8 cellular contexts compared by ENCODE assay signal in genomic region chr2:27683390-27684071, GRCh38. TPM values are rescaled to one million over a fixed set of nuclear protein-coding genes. Genes with fewer than 3 reads are reported as not detected.
DNase-seq lines count a peak whose midpoint lies in the region; ATAC-seq and TF ChIP-seq lines count a peak whose summit lies in the region.

No MANE protein-coding gene starts in this region.

- ATAC-seq in HG02610 (IDR thresholded peaks at IDR 0.05; ENCODE audit: unreplicated experiment): peak; percentile 64
- peak; percentile 95 for ATAC-seq in T-helper 17 cell
- peak; percentile 85 to 95 for ATAC-seq in gastrocnemius medialis
- ATAC-seq in GM18870 (IDR thresholded peaks at IDR 0.05; ENCODE audit: unreplicated experiment): no peak

- intact Hi-C loops in gastrocnemius medialis (cut with DNase I; ENCODE audit: low total_unique reads): loop anchor here (2.0 to 10.0 kb wide), 2 partner anchors 769 to 1501 kb away; no protein-coding TSS in a partner anchor

- H3K4me1 ChIP-seq in gastrocnemius medialis: no peaks in the 10 kb centered on the region

- TF ChIP-seq POLR2A in gastrocnemius medialis (IDR thresholded peaks at IDR 0.05): no peak

- TF ChIP-seq CTCF in gastrocnemius medialis (IDR thresholded peaks at IDR 0.05 in 4 of 5, conservative IDR thresholded peaks at IDR 0.05 in 1 of 5): peak; percentile 88 to 97 (median 94)

- H3K9me3 ChIP-seq in T-helper 17 cell (ENCODE audit: control insufficient read depth, low read length, poor library complexity, severe bottlenecking) (no peaks in the 10 kb centered on the region), gastrocnemius medialis (no peaks in the 10 kb centered on the region)

- peak overlapping the region in 3 of 4 donors; percentile 32 to 42 (median 37) for H3K27ac ChIP-seq in gastrocnemius medialis

- peaks cover 6% of the 10 kb centered on the region for H3K36me3 Mint-ChIP-seq in T-helper 17 cell (ENCODE audit: low read depth)

- in situ Hi-C loops in gastrocnemius medialis (cut with MboI; ENCODE audit: low sequenced_read_pairs in 4 of 4): no loop called here

- no peak overlapping the region for H3K4me3 Mint-ChIP-seq in T-helper 17 cell

- H3K4me3 ChIP-seq in gastrocnemius medialis: no peak overlapping the region

- H3K27me3 ChIP-seq in gastrocnemius medialis: no peaks in the 10 kb centered on the region

- DNase-seq in EH (ENCODE audit: low read depth) (peak; percentile 88), NCI-H1930 (lab: John Stamatoyannopoulos, UW) (peak; percentile 69 to 87), T-helper 17 cell (peak; percentile 58 to 86 (median 59)), amniotic stem cell (lab: John Stamatoyannopoulos, UW) (peak; percentile 77), hepatic stellate cell (ENCODE audit: low spot score) (peak; percentile 27), gastrocnemius medialis (peak; percentile 55 to 67)

- H3K36me3 ChIP-seq in gastrocnemius medialis: peaks cover 0 to 43% of the 10 kb centered on the region in 2 donors

- H3K27me3 Mint-ChIP-seq in T-helper 17 cell: no peaks in the 10 kb centered on the region

- peak overlapping the region; percentile 53 for H3K27ac Mint-ChIP-seq in T-helper 17 cell

- H3K4me1 Mint-ChIP-seq in T-helper 17 cell: peaks cover 11% of the 10 kb centered on the region

RNA-seq across cellular contexts. Expression of gene SLC4A1AP, which starts 19.8 kb away (rescaled TPM):
- total RNA-seq in T-helper 17 cell (10 to 100 TPM; 18.2 to 18.7 TPM), gastrocnemius medialis (10 to 100 TPM; 32.1 to 44.2 (median 34.6) TPM)

RNA-seq across cellular contexts. Expression of gene SUPT7L, which starts 20.1 kb away (rescaled TPM):
- total RNA-seq in T-helper 17 cell (10 to 100 TPM; 48.8 to 51.1 TPM), gastrocnemius medialis (10 to 100 TPM; 14.6 to 26.0 (median 21.9) TPM)

RNA-seq across cellular contexts. Expression of gene GPN1, which starts 54.7 kb away (rescaled TPM):
- 10 to 100 TPM; 27.6 to 27.7 TPM for total RNA-seq in T-helper 17 cell
- 10 to 100 TPM; 21.0 to 30.0 (median 25.0) TPM for total RNA-seq in gastrocnemius medialis

RNA-seq across cellular contexts. Expression of gene CCDC121, which starts 54.7 kb away (rescaled TPM):
- total RNA-seq in T-helper 17 cell (1 to 10 TPM; 1.3 TPM), gastrocnemius medialis (1 to 10 TPM in 3 of 4 donors, under 1 TPM in 1; 0.56 to 2.0 (median 1.3) TPM)

Comparison
In these comparisons a context has a peak if more than half of its experiments do, and no peak if none do; other contexts are left out.
1. DNase-seq: peak in every context shown above with its lines; median percentile 88 in EH; 78 in NCI-H1930; 77 in amniotic stem cell; 61 in gastrocnemius medialis; 59 in T-helper 17 cell; 27 in hepatic stellate cell.